ENCODE assay signal across 8 cellular contexts in the genomic region with DNA sequence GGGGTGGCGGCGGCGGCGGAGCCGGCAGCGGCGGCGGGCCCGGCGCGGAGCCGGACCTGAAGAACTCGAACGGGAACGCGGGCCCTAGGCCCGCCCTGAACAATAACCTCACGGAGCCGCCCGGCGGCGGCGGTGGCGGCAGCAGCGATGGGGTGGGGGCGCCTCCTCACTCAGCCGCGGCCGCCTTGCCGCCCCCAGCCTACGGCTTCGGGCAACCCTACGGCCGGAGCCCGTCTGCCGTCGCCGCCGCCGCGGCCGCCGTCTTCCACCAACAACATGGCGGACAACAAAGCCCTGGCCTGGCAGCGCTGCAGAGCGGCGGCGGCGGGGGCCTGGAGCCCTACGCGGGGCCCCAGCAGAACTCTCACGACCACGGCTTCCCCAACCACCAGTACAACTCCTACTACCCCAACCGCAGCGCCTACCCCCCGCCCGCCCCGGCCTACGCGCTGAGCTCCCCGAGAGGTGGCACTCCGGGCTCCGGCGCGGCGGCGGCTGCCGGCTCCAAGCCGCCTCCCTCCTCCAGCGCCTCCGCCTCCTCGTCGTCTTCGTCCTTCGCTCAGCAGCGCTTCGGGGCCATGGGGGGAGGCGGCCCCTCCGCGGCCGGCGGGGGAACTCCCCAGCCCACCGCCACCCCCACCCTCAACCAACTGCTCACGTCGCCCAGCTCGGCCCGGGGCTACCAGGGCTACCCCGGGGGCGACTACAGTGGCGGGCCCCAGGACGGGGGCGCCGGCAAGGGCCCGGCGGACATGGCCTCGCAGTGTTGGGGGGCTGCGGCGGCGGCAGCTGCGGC. TPM values are rescaled to one million over a fixed set of nuclear protein-coding genes. Genes with fewer than 3 reads are reported as not detected.
A peak's percentile ranks its signal among the peaks of the same experiment; 100 is the strongest.
DNase-seq lines count a peak whose midpoint lies in the region; ATAC-seq and TF ChIP-seq lines count a peak whose summit lies in the region.

No MANE protein-coding gene starts in this region.

- ATAC-seq in GM19452 (IDR thresholded peaks at IDR 0.05; ENCODE audit: unreplicated experiment) (no peak), HG03108 (IDR thresholded peaks at IDR 0.05; ENCODE audit: unreplicated experiment) (no peak)

- H3K9me3 ChIP-seq in ES-I3 (ENCODE audit: control insufficient read depth, insufficient read depth, low read length) (no peaks in the 10 kb centered on the region), cardiac muscle cell (ENCODE audit: low read depth) (no peaks in the 10 kb centered on the region)

- H3K4me1 ChIP-seq in ES-I3 (ENCODE audit: insufficient read depth, low read length) (peaks cover 41% of the 10 kb centered on the region), cardiac muscle cell (ENCODE audit: low read depth) (peaks cover 55% of the 10 kb centered on the region), rectal smooth muscle tissue (ENCODE audit: control insufficient read depth, insufficient read depth, low read length) (peaks cover 54% of the 10 kb centered on the region)

- peak overlapping the region; percentile 98 for H3K27ac ChIP-seq in cardiac muscle cell
- H3K27ac ChIP-seq in rectal smooth muscle tissue (ENCODE audit: low read depth, low read length) = peak overlapping the region; percentile 91

- H3K4me3 ChIP-seq in cardiac muscle cell (peak overlapping the region; percentile 95), rectal smooth muscle tissue (ENCODE audit: low read length) (peak overlapping the region; percentile 65)

- H3K27me3 ChIP-seq in cardiac muscle cell (no peaks in the 10 kb centered on the region), rectal smooth muscle tissue (ENCODE audit: control insufficient read depth, insufficient read depth, low read length) (no peaks in the 10 kb centered on the region)

- peak; percentile 53 for DNase-seq in NOMO-1 treated with dmso at 0.1 percent for 144 hours (lab: John Stamatoyannopoulos, UW; ENCODE audit: unreplicated experiment)
- peak; percentile 90 for DNase-seq in activated effector memory CD4-positive, alpha-beta T cell treated with anti-CD3 and anti-CD28 coated beads, Interleukin-2, amount 50 U/mL, for 16 hours
- DNase-seq in cardiac muscle cell (ENCODE audit: low read depth in 1 of 2, low spot score in 1 of 2) = peak in 1 of 2 donors; percentile 44
- DNase-seq in cortex of kidney (lab: John Stamatoyannopoulos, UW) = no peak

- no peak for TF ChIP-seq CTCF in cardiac muscle cell (IDR thresholded peaks at IDR 0.05; ENCODE audit: low read depth, low read length)

- H3K36me3 ChIP-seq in ES-I3 (ENCODE audit: insufficient read depth, low read length) (no peaks in the 10 kb centered on the region), cardiac muscle cell (no peaks in the 10 kb centered on the region), rectal smooth muscle tissue (ENCODE audit: control insufficient read depth, insufficient read depth, low read length) (no peaks in the 10 kb centered on the region)

- H3K9ac ChIP-seq in ES-I3 (ENCODE audit: low read depth, low read length) (peak overlapping the region; percentile 80), rectal smooth muscle tissue (ENCODE audit: low read length) (peak overlapping the region; percentile 64)

RNA-seq across cellular contexts. Expression of a gene that starts 1.0 kb away (rescaled TPM):
- total RNA-seq in cardiac muscle cell = 52.9 and 93.3 TPM in 2 replicates
- 28.5 and 43.1 TPM in 2 replicates for polyA plus RNA-seq in cardiac muscle cell
